Comparison of ENCODE assay signal across 15 cellular contexts in the genomic region with DNA sequence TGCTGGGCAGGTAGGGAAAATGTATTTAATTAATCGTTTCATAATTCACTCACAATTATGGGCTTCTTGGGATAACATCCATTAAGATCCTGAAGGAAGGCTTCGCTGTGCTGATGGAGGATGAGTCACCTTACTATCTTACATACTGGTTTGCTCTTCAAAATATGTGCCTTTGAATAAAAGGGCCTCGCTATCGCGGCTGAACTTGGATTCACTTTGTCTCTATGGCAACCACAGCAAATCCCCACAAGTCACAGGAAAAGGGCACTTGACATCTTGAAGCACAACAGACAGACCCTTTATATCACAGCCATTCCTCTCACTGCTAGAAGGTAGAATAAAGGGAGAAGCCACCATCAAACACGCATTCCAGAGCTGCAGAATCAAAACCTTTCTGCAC.
A peak's percentile ranks its signal among the peaks of the same experiment; 100 is the strongest.
DNase-seq lines count a peak whose midpoint lies in the region; ATAC-seq, FAIRE-seq and TF ChIP-seq lines count a peak whose summit lies in the region.
"Had no signal": no experiment of that assay in that cellular context is flagged by ENCODE, and none has a peak within 500 bp of the region (broad histone marks: within the 10 kb centered on the region; RNA-seq: fewer than 3 reads in every experiment).

No MANE protein-coding gene starts in this region.

- peak overlapping the region; percentile 22; the same call in 1 of the 2 replicates for H2BK12ac ChIP-seq in H1 (ENCODE audit: low read depth, low read length)

- H3K23me2 ChIP-seq in H1 (ENCODE audit: low read depth, low read length), result no peaks in the 10 kb centered on the region

- H4K5ac ChIP-seq in H1 (ENCODE audit: insufficient read length, low read depth, low read length), result no peak overlapping the region

- TF ChIP-seq POLR2A in H1 (IDR thresholded peaks at IDR 0.05; ENCODE audit: control extremely low read depth in 1 of 2, low read depth in 2 of 2, low read length in 2 of 2), result no peak

- H3K9me3 ChIP-seq in H1 (ENCODE audit: insufficient read depth in 2 of 2, low read depth in 1 of 2, low read length in 1 of 2), result no peaks in the 10 kb centered on the region
- H3K9me3 ChIP-seq in tibial artery, result no peaks in the 10 kb centered on the region
- H3K9me3 ChIP-seq: uterus had no signal

- no peak overlapping the region for H3K4me2 ChIP-seq in H1 (ENCODE audit: insufficient read depth in 1 of 2, low read depth in 2 of 2, low read length in 2 of 2)

- intact Hi-C loops in tibial artery (cut with DNase I; ENCODE audit: low total_unique reads), result no loop called here

- no peaks in the 10 kb centered on the region for H3K9me3 Mint-ChIP-seq in stimulated activated naive CD8-positive, alpha-beta T cell treated with anti-CD3 and anti-CD28 coated beads, Interleukin-15, amount 100 ng/mL, for 72 hours
- H3K9me3 Mint-ChIP-seq: naive B cell; stimulated activated effector memory CD8-positive, alpha-beta T cell treated with anti-CD3 and anti-CD28 coated beads, Interleukin-12 subunit alpha, Interleukin-12 subunit beta, amount 100 ng/mL, for 72 hours had no signal

- H3K4me1 Mint-ChIP-seq in stimulated activated naive CD8-positive, alpha-beta T cell treated with anti-CD3 and anti-CD28 coated beads, Interleukin-15, amount 100 ng/mL, for 72 hours, result peaks cover 23% of the 10 kb centered on the region

- ATAC-seq in stimulated activated naive CD8-positive, alpha-beta T cell treated with anti-CD3 and anti-CD28 coated beads, Interleukin-15, amount 100 ng/mL, for 72 hours, result no peak
- ATAC-seq: stimulated activated effector memory CD8-positive, alpha-beta T cell treated with anti-CD3 and anti-CD28 coated beads, Interleukin-12 subunit alpha, Interleukin-12 subunit beta, amount 100 ng/mL, for 72 hours had no signal

- no peak overlapping the region for H3K23ac ChIP-seq in H1 (ENCODE audit: insufficient read length)

- H3K79me1 ChIP-seq in H1 (ENCODE audit: low read depth, low read length), result no peaks in the 10 kb centered on the region

- TF ChIP-seq CTCF in H1 (IDR thresholded peaks at IDR 0.05; ENCODE audit: control extremely low read depth in 1 of 3, insufficient read depth in 1 of 3, low read depth in 1 of 3, low read length in 3 of 3) (no peak), tibial artery (IDR thresholded peaks at IDR 0.05) (no peak)

- no peaks in the 10 kb centered on the region for H3K27me3 Mint-ChIP-seq in stimulated activated naive CD8-positive, alpha-beta T cell treated with anti-CD3 and anti-CD28 coated beads, Interleukin-15, amount 100 ng/mL, for 72 hours

- WGBS in H1 (ENCODE audit: extremely low coverage in 1 of 2, insufficient coverage in 1 of 2, insufficient read length in 1 of 2, insufficient replicate concordance in 2 of 2, low coverage in 1 of 2, low lambda C conversion rate in 2 of 2, missing lambda C conversion rate in 1 of 2), 2 experiments, result 80% methylated on average over 6 of the region's 6 CpGs; no CpG with 5 or more reads in 1 of the 2 experiments

- no peak overlapping the region for H3K9ac ChIP-seq in H1 (replicated peaks in 1 of 4; ENCODE audit: extremely low read depth in 1 of 4, low read depth in 3 of 4, low read length in 3 of 4)

- H3K27me3 ChIP-seq in H1 (replicated peaks in 1 of 4; ENCODE audit: control insufficient read depth in 3 of 4, extremely low read depth in 1 of 4, insufficient read depth in 3 of 4, low read length in 3 of 4) (no peaks in the 10 kb centered on the region; a peak in 1 of 7 replicates), tibial artery (peaks cover 0 to 3% of the 10 kb centered on the region in 2 donors)
- H3K27me3 ChIP-seq: uterus had no signal

- POLR2A ChIA-PET in H1 (lab: Charles Lee; ENCODE audit: partially characterized antibody), result interaction anchor here (1.2 kb wide), 1 partner anchor 141 kb away, joined by 3 read pairs; the partner anchor contains the start of gene MYLIP

- no peak overlapping the region for H3K56ac ChIP-seq in H1 (replicated peaks; ENCODE audit: insufficient read length, low read depth, low read length)

- CTCF ChIA-PET in H1 (lab: Charles Lee; ENCODE audit: partially characterized antibody), result interaction anchor here (0.9 to 1.6 kb wide), 3 partner anchors 9 to 299 kb away, joined by 3 to 4 read pairs (median 3); no protein-coding TSS in a partner anchor

- no peak overlapping the region for H2BK20ac ChIP-seq in H1 (ENCODE audit: low read length)

- no peaks in the 10 kb centered on the region for H3K79me2 ChIP-seq in H1 (ENCODE audit: control insufficient read depth in 1 of 2, insufficient read depth in 2 of 2, low read length in 2 of 2)

- H3K4me3 ChIP-seq in H1 (ENCODE audit: extremely low read depth in 1 of 4, insufficient read depth in 2 of 4, low read depth in 3 of 4, low read length in 4 of 4), result no peak overlapping the region
- H3K4me3 ChIP-seq in tibial artery, result no peak overlapping the region
- H3K4me3 ChIP-seq: uterus had no signal

- no peak overlapping the region for H3K4me3 Mint-ChIP-seq in stimulated activated naive CD8-positive, alpha-beta T cell treated with anti-CD3 and anti-CD28 coated beads, Interleukin-15, amount 100 ng/mL, for 72 hours
- H3K4me3 Mint-ChIP-seq: naive B cell; stimulated activated effector memory CD8-positive, alpha-beta T cell treated with anti-CD3 and anti-CD28 coated beads, Interleukin-12 subunit alpha, Interleukin-12 subunit beta, amount 100 ng/mL, for 72 hours had no signal

- no peak for FAIRE-seq in H1 (lab: Jason Lieb, UNC)
- FAIRE-seq: frontal cortex had no signal

- no peak for TF ChIP-seq EP300 in H1 (IDR thresholded peaks at IDR 0.05; ENCODE audit: borderline replicate concordance in 1 of 2, low read depth in 2 of 2, low read length in 2 of 2)

- H2AK5ac ChIP-seq in H1 (ENCODE audit: low read depth, low read length), result no peak overlapping the region

- H4K91ac ChIP-seq in H1 (replicated peaks; ENCODE audit: insufficient read length, low read length), result no peak overlapping the region

- H4K8ac ChIP-seq in H1 (ENCODE audit: extremely low read depth, insufficient read depth, low read length), result no peak overlapping the region

- no peak overlapping the region for H2BK5ac ChIP-seq in H1 (ENCODE audit: low read depth, low read length)

- H3K27ac ChIP-seq in H1 (ENCODE audit: low read depth, low read length) (no peak overlapping the region), tibial artery (no peak overlapping the region)
- H3K27ac ChIP-seq: uterus had no signal

- H3K14ac ChIP-seq in H1 (ENCODE audit: insufficient read length), result no peak overlapping the region

- H2BK120ac ChIP-seq in H1 (replicated peaks; ENCODE audit: low read depth, low read length), result no peak overlapping the region

- H3K36me3 ChIP-seq in H1 (ENCODE audit: control insufficient read depth in 2 of 4, insufficient read depth in 4 of 4, low read length in 3 of 4) (no peaks in the 10 kb centered on the region; a peak in 2 of 8 replicates), tibial artery (no peaks in the 10 kb centered on the region)
- H3K36me3 ChIP-seq: uterus had no signal

- DNase-seq in NCI-H510A (lab: John Stamatoyannopoulos, UW) (peak; percentile 5), NCI-H510A treated with DMSO at 0.1 percent for 48 hours (lab: John Stamatoyannopoulos, UW) (no peak), NCI-H524 (lab: John Stamatoyannopoulos, UW) (peak; percentile 67 to 88), H1 (ENCODE audit: low read depth in 1 of 2, low spot score in 2 of 2) (no peak), putamen (ENCODE audit: low spot score) (peak; percentile 22), NCI-H2107 (lab: John Stamatoyannopoulos, UW) (no peak), tibial artery (no peak)
- DNase-seq in stimulated activated naive CD8-positive, alpha-beta T cell treated with anti-CD3 and anti-CD28 coated beads, Interleukin-15, amount 100 ng/mL, for 72 hours, result no peak
- DNase-seq: activated CD4-positive, CD25-positive, alpha-beta regulatory T cell; dermis blood vessel endothelial cell; naive B cell; stimulated activated CD4-positive, alpha-beta T cell treated with anti-CD3 and anti-CD28 coated beads, Interleukin-2, amount 100 ng/mL, for 24 hours; uterus had no signal

- H3K18ac ChIP-seq in H1 (ENCODE audit: extremely low read depth, low read length), result no peak overlapping the region

- no peak overlapping the region for H2AFZ ChIP-seq in H1 (ENCODE audit: low read length)

- H3K4me1 ChIP-seq in H1 (replicated peaks in 1 of 4; ENCODE audit: control insufficient read depth in 3 of 4, insufficient read depth in 4 of 4, low read length in 3 of 4) (peaks cover 0 to 6% (median 0%) of the 10 kb centered on the region in 4 experiments; a peak in 1 of 7 replicates), tibial artery (no peaks in the 10 kb centered on the region)
- H3K4me1 ChIP-seq: uterus had no signal

- no peak overlapping the region for H3K4ac ChIP-seq in H1 (replicated peaks; ENCODE audit: insufficient read length, low read depth, low read length)

- TF ChIP-seq RAD21 in H1 (IDR thresholded peaks at IDR 0.05 in 1 of 2, conservative IDR thresholded peaks at IDR 0.05 in 1 of 2; ENCODE audit: low read depth in 2 of 2, low read length in 2 of 2), result no peak

- H2BK15ac ChIP-seq in H1 (ENCODE audit: low read length), result 0 out of 2 replicates have a peak overlapping the region, but pooled peaks have one; percentile 47

- H4K20me1 ChIP-seq in H1 (replicated peaks in 1 of 2; ENCODE audit: control insufficient read depth in 1 of 2, insufficient read depth in 2 of 2, low read length in 2 of 2), result no peaks in the 10 kb centered on the region

- H3K27ac Mint-ChIP-seq in stimulated activated naive CD8-positive, alpha-beta T cell treated with anti-CD3 and anti-CD28 coated beads, Interleukin-15, amount 100 ng/mL, for 72 hours, result no peak overlapping the region
- H3K27ac Mint-ChIP-seq: naive B cell; stimulated activated effector memory CD8-positive, alpha-beta T cell treated with anti-CD3 and anti-CD28 coated beads, Interleukin-12 subunit alpha, Interleukin-12 subunit beta, amount 100 ng/mL, for 72 hours had no signal

TF ChIP-seq in H1, 55 proteins besides CTCF, POLR2A, EP300 and RAD21:
- TF ChIP-seq TAF1 (IDR thresholded peaks at IDR 0.05; ENCODE audit: low read depth, low read length) (no peak), JUND (IDR thresholded peaks at IDR 0.05; ENCODE audit: low read length) (no peak), PHF8 (conservative IDR thresholded peaks at IDR 0.05; ENCODE audit: low read depth, low read length) (no peak), SP2 (IDR thresholded peaks at IDR 0.05; ENCODE audit: low read length) (no peak), SP4 (IDR thresholded peaks at IDR 0.05; ENCODE audit: low read length) (no peak)

Comparison
In these comparisons a context has a peak if more than half of its experiments do, and no peak if none do; other contexts are left out.
1. DNase-seq: peak in NCI-H510A (single experiment), NCI-H524 (2 of 2) and putamen (single experiment); none in NCI-H510A treated with DMSO at 0.1 percent for 48 hours (single experiment), H1 (0 of 2), stimulated activated naive CD8-positive, alpha-beta T cell treated with anti-CD3 and anti-CD28 coated beads, Interleukin-15, amount 100 ng/mL, for 72 hours (0 of 2), NCI-H2107 (single experiment) and tibial artery (0 of 2).